ENCODE assay signal across 1 cellular context in genomic region chr17:70934834-70935233, GRCh38.
TF ChIP-seq lines count a peak whose summit lies in the region.

No MANE protein-coding gene starts in this region.

TF ChIP-seq in K562, 482 proteins besides CTCF, POLR2A, EP300 and RAD21 (continued from another document):
- TF ChIP-seq BCLAF1 (IDR thresholded peaks at IDR 0.05; ENCODE audit: borderline replicate concordance in 1 of 2, control insufficient read depth in 1 of 2, low read depth in 2 of 2, low read length in 1 of 2) (no peak), CEBPG (CRISPR knock-in tag; IDR thresholded peaks at IDR 0.05) (no peak), CEBPG (tag; conservative IDR thresholded peaks at IDR 0.05 in 1 of 2, IDR thresholded peaks at IDR 0.05 in 1 of 2) (no peak), TCFL5 (CRISPR knock-in tag; conservative IDR thresholded peaks at IDR 0.05) (no peak), GATA2 (CRISPR knock-in tag; IDR thresholded peaks at IDR 0.05) (no peak), SNAPC5 (CRISPR knock-in tag; IDR thresholded peaks at IDR 0.05) (no peak), IRF9 (tag; IDR thresholded peaks at IDR 0.05) (no peak), FOSL1 (tag; conservative IDR thresholded peaks at IDR 0.05) (no peak), ZNF445 (CRISPR knock-in tag; IDR thresholded peaks at IDR 0.05; ENCODE audit: low read depth) (no peak), ZNF316 (IDR thresholded peaks at IDR 0.05) (peak; percentile 77), HMBOX1 (IDR thresholded peaks at IDR 0.05) (no peak), SUPT5H (IDR thresholded peaks at IDR 0.05) (no peak)
